In the genomic region with DNA sequence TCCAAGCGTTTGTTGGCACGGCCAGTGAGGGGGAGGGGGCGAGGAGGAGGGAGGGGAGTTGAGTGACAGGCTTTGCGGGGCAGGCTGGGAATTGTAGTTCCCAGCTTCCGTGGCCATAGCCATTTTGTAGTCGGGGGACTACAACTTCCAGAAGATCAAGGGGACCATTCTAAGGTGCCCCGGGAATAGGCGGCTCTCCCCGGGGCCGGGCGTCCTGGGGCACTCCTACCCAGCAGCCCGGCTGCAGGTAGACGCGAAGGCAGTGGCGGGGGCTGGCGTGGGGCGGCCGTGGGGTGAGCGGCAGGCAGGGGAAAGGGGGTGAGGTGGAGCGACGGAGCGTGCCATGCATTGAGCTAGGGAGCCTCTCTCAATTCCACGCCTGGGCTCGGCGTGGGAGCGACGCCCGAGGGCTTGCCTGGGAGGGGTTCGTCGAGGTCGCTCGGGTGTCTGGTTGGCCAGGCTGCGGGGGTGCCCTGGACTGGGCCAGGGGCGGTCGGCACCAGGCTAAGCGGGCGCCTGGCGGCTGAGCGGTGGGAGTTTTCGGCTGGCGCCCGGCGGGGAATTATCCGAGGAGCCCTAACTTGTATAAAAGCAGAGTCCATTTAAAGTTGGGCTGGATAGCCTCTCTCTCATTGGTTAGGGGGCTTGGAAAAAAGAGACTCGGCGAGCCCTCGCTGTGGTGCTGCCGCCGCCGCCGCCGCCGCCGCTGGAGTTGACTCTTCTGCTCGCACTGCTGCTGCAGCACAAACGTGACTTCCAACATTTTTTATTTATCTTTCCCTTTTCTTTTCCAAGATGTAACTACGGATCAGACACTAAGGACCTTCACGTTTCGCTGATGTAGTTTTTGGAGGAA, we compare ENCODE assay signal across 1 cellular context.
TF ChIP-seq lines count a peak whose summit lies in the region.

A gene (plus strand): TSS at position 709 of the 856 bp plus-strand sequence. CDS start 471 bp downstream, outside the sequence.

TF ChIP-seq in HEK293, 187 proteins besides CTCF, POLR2A, EP300 and RAD21 (continued from another document and continues in another):
- TF ChIP-seq, protein P1, sequence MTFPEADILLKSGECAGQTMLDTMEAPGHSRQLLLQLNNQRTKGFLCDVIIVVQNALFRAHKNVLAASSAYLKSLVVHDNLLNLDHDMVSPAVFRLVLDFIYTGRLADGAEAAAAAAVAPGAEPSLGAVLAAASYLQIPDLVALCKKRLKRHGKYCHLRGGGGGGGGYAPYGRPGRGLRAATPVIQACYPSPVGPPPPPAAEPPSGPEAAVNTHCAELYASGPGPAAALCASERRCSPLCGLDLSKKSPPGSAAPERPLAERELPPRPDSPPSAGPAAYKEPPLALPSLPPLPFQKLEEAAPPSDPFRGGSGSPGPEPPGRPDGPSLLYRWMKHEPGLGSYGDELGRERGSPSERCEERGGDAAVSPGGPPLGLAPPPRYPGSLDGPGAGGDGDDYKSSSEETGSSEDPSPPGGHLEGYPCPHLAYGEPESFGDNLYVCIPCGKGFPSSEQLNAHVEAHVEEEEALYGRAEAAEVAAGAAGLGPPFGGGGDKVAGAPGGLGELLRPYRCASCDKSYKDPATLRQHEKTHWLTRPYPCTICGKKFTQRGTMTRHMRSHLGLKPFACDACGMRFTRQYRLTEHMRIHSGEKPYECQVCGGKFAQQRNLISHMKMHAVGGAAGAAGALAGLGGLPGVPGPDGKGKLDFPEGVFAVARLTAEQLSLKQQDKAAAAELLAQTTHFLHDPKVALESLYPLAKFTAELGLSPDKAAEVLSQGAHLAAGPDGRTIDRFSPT (tag by site-specific recombination; IDR thresholded peaks at IDR 0.05), result peak; percentile 82
- 0 out of 2 replicates have a peak, but pooled peaks have one; percentile 18 for TF ChIP-seq ZNF366 (tag by site-specific recombination; conservative IDR thresholded peaks at IDR 0.05)
- TF ChIP-seq ZNF324 (tag by site-specific recombination; IDR thresholded peaks at IDR 0.05), result 0 out of 2 replicates have a peak, but pooled peaks have one; percentile 35
- peak; percentile 68 for TF ChIP-seq ZNF629 (tag by site-specific recombination; IDR thresholded peaks at IDR 0.05)
- peak; percentile 99 for TF ChIP-seq ZNF335 (tag by site-specific recombination; conservative IDR thresholded peaks at IDR 0.05)
- TF ChIP-seq ZNF423 (tag by site-specific recombination; IDR thresholded peaks at IDR 0.05), result no peak
- TF ChIP-seq, protein P2, sequence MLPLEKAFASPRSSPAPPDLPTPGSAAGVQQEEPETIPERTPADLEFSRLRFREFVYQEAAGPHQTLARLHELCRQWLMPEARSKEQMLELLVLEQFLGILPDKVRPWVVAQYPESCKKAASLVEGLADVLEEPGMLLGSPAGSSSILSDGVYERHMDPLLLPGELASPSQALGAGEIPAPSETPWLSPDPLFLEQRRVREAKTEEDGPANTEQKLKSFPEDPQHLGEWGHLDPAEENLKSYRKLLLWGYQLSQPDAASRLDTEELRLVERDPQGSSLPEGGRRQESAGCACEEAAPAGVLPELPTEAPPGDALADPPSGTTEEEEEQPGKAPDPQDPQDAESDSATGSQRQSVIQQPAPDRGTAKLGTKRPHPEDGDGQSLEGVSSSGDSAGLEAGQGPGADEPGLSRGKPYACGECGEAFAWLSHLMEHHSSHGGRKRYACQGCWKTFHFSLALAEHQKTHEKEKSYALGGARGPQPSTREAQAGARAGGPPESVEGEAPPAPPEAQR (tag by site-specific recombination; IDR thresholded peaks at IDR 0.05), result no peak
- TF ChIP-seq OVOL3 (tag by site-specific recombination; IDR thresholded peaks at IDR 0.05), result no peak
- TF ChIP-seq, protein P3, sequence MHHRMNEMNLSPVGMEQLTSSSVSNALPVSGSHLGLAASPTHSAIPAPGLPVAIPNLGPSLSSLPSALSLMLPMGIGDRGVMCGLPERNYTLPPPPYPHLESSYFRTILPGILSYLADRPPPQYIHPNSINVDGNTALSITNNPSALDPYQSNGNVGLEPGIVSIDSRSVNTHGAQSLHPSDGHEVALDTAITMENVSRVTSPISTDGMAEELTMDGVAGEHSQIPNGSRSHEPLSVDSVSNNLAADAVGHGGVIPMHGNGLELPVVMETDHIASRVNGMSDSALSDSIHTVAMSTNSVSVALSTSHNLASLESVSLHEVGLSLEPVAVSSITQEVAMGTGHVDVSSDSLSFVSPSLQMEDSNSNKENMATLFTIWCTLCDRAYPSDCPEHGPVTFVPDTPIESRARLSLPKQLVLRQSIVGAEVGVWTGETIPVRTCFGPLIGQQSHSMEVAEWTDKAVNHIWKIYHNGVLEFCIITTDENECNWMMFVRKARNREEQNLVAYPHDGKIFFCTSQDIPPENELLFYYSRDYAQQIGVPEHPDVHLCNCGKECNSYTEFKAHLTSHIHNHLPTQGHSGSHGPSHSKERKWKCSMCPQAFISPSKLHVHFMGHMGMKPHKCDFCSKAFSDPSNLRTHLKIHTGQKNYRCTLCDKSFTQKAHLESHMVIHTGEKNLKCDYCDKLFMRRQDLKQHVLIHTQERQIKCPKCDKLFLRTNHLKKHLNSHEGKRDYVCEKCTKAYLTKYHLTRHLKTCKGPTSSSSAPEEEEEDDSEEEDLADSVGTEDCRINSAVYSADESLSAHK (tag by site-specific recombination; IDR thresholded peaks at IDR 0.05), result peak; percentile 25; the same call in 1 of the 2 replicates
- TF ChIP-seq SP7 (tag by site-specific recombination; IDR thresholded peaks at IDR 0.05), result peak; percentile 82
- peak; percentile 83 for TF ChIP-seq ZBTB20 (tag by site-specific recombination; IDR thresholded peaks at IDR 0.05)
- TF ChIP-seq SP3 (tag by site-specific recombination; IDR thresholded peaks at IDR 0.05), result peak; percentile 96
- 0 out of 2 replicates have a peak, but pooled peaks have one; percentile 17 for TF ChIP-seq ZNF37A (tag by site-specific recombination; IDR thresholded peaks at IDR 0.05)
- TF ChIP-seq ZFHX2 (tag by site-specific recombination; conservative IDR thresholded peaks at IDR 0.05), result peak; percentile 90
- TF ChIP-seq ZXDB (tag by site-specific recombination; IDR thresholded peaks at IDR 0.05), result peak; percentile 79; the same call in 1 of the 2 replicates
- TF ChIP-seq, protein P4, sequence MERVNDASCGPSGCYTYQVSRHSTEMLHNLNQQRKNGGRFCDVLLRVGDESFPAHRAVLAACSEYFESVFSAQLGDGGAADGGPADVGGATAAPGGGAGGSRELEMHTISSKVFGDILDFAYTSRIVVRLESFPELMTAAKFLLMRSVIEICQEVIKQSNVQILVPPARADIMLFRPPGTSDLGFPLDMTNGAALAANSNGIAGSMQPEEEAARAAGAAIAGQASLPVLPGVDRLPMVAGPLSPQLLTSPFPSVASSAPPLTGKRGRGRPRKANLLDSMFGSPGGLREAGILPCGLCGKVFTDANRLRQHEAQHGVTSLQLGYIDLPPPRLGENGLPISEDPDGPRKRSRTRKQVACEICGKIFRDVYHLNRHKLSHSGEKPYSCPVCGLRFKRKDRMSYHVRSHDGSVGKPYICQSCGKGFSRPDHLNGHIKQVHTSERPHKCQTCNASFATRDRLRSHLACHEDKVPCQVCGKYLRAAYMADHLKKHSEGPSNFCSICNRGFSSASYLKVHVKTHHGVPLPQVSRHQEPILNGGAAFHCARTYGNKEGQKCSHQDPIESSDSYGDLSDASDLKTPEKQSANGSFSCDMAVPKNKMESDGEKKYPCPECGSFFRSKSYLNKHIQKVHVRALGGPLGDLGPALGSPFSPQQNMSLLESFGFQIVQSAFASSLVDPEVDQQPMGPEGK (tag by site-specific recombination; IDR thresholded peaks at IDR 0.05), result peak; percentile 93
- TF ChIP-seq BCL11B (tag by site-specific recombination; IDR thresholded peaks at IDR 0.05; ENCODE audit: low read depth), result no peak; the same call in 1 of the 2 replicates
- TF ChIP-seq ZNF843 (tag by site-specific recombination; IDR thresholded peaks at IDR 0.05), result peak; percentile 36; the same call in 1 of the 2 replicates
- TF ChIP-seq ZNF791 (tag by site-specific recombination; IDR thresholded peaks at IDR 0.05), result no peak
- TF ChIP-seq, protein P5, sequence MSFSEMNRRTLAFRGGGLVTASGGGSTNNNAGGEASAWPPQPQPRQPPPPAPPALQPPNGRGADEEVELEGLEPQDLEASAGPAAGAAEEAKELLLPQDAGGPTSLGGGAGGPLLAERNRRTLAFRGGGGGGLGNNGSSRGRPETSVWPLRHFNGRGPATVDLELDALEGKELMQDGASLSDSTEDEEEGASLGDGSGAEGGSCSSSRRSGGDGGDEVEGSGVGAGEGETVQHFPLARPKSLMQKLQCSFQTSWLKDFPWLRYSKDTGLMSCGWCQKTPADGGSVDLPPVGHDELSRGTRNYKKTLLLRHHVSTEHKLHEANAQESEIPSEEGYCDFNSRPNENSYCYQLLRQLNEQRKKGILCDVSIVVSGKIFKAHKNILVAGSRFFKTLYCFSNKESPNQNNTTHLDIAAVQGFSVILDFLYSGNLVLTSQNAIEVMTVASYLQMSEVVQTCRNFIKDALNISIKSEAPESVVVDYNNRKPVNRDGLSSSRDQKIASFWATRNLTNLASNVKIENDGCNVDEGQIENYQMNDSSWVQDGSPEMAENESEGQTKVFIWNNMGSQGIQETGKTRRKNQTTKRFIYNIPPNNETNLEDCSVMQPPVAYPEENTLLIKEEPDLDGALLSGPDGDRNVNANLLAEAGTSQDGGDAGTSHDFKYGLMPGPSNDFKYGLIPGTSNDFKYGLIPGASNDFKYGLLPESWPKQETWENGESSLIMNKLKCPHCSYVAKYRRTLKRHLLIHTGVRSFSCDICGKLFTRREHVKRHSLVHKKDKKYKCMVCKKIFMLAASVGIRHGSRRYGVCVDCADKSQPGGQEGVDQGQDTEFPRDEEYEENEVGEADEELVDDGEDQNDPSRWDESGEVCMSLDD (tag by site-specific recombination; IDR thresholded peaks at IDR 0.05), result peak; percentile 94
- peak; percentile 88 for TF ChIP-seq ZEB2 (tag by site-specific recombination; IDR thresholded peaks at IDR 0.05)
- TF ChIP-seq, protein P6, sequence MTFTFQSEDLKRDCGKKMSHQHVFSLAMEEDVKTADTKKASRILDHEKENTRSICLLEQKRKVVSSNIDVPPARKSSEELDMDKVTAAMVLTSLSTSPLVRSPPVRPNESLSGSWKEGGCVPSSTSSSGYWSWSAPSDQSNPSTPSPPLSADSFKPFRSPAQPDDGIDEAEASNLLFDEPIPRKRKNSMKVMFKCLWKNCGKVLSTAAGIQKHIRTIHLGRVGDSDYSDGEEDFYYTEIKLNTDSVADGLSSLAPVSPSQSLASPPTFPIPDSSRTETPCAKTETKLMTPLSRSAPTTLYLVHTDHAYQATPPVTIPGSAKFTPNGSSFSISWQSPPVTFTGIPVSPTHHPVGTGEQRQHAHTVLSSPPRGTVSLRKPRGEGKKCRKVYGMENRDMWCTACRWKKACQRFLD (tag by site-specific recombination; IDR thresholded peaks at IDR 0.05), result no peak
- peak; percentile 79; the same call in 1 of the 2 replicates for TF ChIP-seq ZNF777 (tag by site-specific recombination; IDR thresholded peaks at IDR 0.05; ENCODE audit: borderline replicate concordance)
- peak; percentile 83 for TF ChIP-seq ZNF341 (tag by site-specific recombination; IDR thresholded peaks at IDR 0.05; ENCODE audit: low read depth)
- TF ChIP-seq, protein P7, sequence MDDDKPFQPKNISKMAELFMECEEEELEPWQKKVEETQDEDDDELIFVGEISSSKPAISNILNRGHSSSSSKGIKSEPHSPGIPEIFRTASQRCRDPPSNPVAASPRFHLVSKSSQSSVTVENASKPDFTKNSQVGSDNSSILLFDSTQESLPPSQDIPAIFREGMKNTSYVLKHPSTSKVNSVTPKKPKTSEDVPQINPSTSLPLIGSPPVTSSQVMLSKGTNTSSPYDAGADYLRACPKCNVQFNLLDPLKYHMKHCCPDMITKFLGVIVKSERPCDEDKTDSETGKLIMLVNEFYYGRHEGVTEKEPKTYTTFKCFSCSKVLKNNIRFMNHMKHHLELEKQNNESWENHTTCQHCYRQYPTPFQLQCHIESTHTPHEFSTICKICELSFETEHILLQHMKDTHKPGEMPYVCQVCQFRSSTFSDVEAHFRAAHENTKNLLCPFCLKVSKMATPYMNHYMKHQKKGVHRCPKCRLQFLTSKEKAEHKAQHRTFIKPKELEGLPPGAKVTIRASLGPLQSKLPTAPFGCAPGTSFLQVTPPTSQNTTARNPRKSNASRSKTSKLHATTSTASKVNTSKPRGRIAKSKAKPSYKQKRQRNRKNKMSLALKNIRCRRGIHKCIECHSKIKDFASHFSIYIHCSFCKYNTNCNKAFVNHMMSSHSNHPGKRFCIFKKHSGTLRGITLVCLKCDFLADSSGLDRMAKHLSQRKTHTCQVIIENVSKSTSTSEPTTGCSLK (tag by site-specific recombination; IDR thresholded peaks at IDR 0.05), result no peak
- 0 out of 2 replicates have a peak, but pooled peaks have one; percentile 25 for TF ChIP-seq GLI4 (tag by site-specific recombination; IDR thresholded peaks at IDR 0.05)
- TF ChIP-seq GLIS2 (tag by site-specific recombination; IDR thresholded peaks at IDR 0.05), result peak; percentile 96
- TF ChIP-seq, protein P8, sequence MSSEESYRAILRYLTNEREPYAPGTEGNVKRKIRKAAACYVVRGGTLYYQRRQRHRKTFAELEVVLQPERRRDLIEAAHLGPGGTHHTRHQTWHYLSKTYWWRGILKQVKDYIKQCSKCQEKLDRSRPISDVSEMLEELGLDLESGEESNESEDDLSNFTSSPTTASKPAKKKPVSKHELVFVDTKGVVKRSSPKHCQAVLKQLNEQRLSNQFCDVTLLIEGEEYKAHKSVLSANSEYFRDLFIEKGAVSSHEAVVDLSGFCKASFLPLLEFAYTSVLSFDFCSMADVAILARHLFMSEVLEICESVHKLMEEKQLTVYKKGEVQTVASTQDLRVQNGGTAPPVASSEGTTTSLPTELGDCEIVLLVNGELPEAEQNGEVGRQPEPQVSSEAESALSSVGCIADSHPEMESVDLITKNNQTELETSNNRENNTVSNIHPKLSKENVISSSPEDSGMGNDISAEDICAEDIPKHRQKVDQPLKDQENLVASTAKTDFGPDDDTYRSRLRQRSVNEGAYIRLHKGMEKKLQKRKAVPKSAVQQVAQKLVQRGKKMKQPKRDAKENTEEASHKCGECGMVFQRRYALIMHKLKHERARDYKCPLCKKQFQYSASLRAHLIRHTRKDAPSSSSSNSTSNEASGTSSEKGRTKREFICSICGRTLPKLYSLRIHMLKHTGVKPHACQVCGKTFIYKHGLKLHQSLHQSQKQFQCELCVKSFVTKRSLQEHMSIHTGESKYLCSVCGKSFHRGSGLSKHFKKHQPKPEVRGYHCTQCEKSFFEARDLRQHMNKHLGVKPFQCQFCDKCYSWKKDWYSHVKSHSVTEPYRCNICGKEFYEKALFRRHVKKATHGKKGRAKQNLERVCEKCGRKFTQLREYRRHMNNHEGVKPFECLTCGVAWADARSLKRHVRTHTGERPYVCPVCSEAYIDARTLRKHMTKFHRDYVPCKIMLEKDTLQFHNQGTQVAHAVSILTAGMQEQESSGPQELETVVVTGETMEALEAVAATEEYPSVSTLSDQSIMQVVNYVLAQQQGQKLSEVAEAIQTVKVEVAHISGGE (tag by site-specific recombination; conservative IDR thresholded peaks at IDR 0.05; ENCODE audit: low read depth), result peak; percentile 34
- TF ChIP-seq, protein P9, sequence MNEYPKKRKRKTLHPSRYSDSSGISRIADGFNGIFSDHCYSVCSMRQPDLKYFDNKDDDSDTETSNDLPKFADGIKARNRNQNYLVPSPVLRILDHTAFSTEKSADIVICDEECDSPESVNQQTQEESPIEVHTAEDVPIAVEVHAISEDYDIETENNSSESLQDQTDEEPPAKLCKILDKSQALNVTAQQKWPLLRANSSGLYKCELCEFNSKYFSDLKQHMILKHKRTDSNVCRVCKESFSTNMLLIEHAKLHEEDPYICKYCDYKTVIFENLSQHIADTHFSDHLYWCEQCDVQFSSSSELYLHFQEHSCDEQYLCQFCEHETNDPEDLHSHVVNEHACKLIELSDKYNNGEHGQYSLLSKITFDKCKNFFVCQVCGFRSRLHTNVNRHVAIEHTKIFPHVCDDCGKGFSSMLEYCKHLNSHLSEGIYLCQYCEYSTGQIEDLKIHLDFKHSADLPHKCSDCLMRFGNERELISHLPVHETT (tag by site-specific recombination; IDR thresholded peaks at IDR 0.05), result 0 out of 2 replicates have a peak, but pooled peaks have one; percentile 15
